25 cellular contexts compared by ENCODE assay signal in genomic region chr11:689630-690029, GRCh38. TPM values are rescaled to one million over a fixed set of nuclear protein-coding genes. Genes with fewer than 3 reads are reported as not detected.
DNase-seq lines count a peak whose midpoint lies in the region; ATAC-seq and TF ChIP-seq lines count a peak whose summit lies in the region.
"Had no signal": no experiment of that assay in that cellular context is flagged by ENCODE, and none has a peak within 500 bp of the region (broad histone marks: within the 10 kb centered on the region; RNA-seq: fewer than 3 reads in every experiment).

No MANE protein-coding gene starts in this region.

- peaks cover 6% of the 10 kb centered on the region for H3K27me3 Mint-ChIP-seq in activated naive CD4-positive, alpha-beta T cell treated with anti-CD3 and anti-CD28 coated beads, Interleukin-2, amount 10 ng/mL, durations not matched to agents 7 days and 5 days
- no peaks in the 10 kb centered on the region for H3K27me3 Mint-ChIP-seq in activated naive CD4-positive, alpha-beta T cell treated with anti-CD3 and anti-CD28 coated beads for 36 hours (ENCODE audit: low read depth)
- H3K27me3 Mint-ChIP-seq in naive thymus-derived CD4-positive, alpha-beta T cell: no peaks in the 10 kb centered on the region
- no peaks in the 10 kb centered on the region for H3K27me3 Mint-ChIP-seq in Calu3 (ENCODE audit: unreplicated experiment)
- no peaks in the 10 kb centered on the region for H3K27me3 Mint-ChIP-seq in natural killer cell treated with Interleukin-12 subunit alpha and Interleukin-12 subunit beta and Interleukin-15 and Interleukin-18, amount 100 ng/mL, for 72 hours
- H3K27me3 Mint-ChIP-seq: activated naive CD8-positive, alpha-beta T cell treated with anti-CD3 and anti-CD28 coated beads for 36 hours; dendritic cell treated with granulocyte-macrophage colony-stimulating factor and Interleukin-4, amounts not matched to agents 40 ng/mL and 50 ng/mL, for 4 days; stimulated activated naive CD8-positive, alpha-beta T cell treated with anti-CD3 and anti-CD28 coated beads, Interleukin-15, Interleukin-2, amounts not matched to agents 100 ng/mL and 50 ng/mL, for 24 hours had no signal

- H3K4me1 Mint-ChIP-seq in activated naive CD4-positive, alpha-beta T cell treated with anti-CD3 and anti-CD28 coated beads, Interleukin-2, amount 10 ng/mL, durations not matched to agents 7 days and 5 days: peaks cover 48% of the 10 kb centered on the region
- H3K4me1 Mint-ChIP-seq in activated naive CD4-positive, alpha-beta T cell treated with anti-CD3 and anti-CD28 coated beads for 36 hours (ENCODE audit: low read depth): peaks cover 39% of the 10 kb centered on the region
- peaks cover 25 to 44% (median 35%) of the 10 kb centered on the region in 7 donors for H3K4me1 Mint-ChIP-seq in naive thymus-derived CD4-positive, alpha-beta T cell
- peaks cover 12% of the 10 kb centered on the region for H3K4me1 Mint-ChIP-seq in Calu3 (ENCODE audit: low read depth, unreplicated experiment)
- H3K4me1 Mint-ChIP-seq in natural killer cell treated with Interleukin-12 subunit alpha and Interleukin-12 subunit beta and Interleukin-15 and Interleukin-18, amount 100 ng/mL, for 72 hours (ENCODE audit: low read depth in 2 of 2): peaks cover 20 to 24% of the 10 kb centered on the region in 2 donors

- CTCF ChIA-PET in activated naive CD4-positive, alpha-beta T cell treated with anti-CD3 and anti-CD28 coated beads, Interleukin-2, amount 10 ng/mL, durations not matched to agents 7 days and 5 days (lab: Charles Lee): no interaction called here
- CTCF ChIA-PET in activated naive CD4-positive, alpha-beta T cell treated with anti-CD3 and anti-CD28 coated beads for 36 hours (lab: Charles Lee): no interaction called here
- CTCF ChIA-PET in naive thymus-derived CD4-positive, alpha-beta T cell (lab: Charles Lee): interaction anchor here (0.6 kb wide), 1 partner anchor 109 kb away, joined by 5 read pairs; no protein-coding TSS in a partner anchor
- CTCF ChIA-PET in Calu3 (lab: Charles Lee): no interaction called here

- peak overlapping the region; percentile 72 for H3K27ac Mint-ChIP-seq in activated naive CD4-positive, alpha-beta T cell treated with anti-CD3 and anti-CD28 coated beads, Interleukin-2, amount 10 ng/mL, durations not matched to agents 7 days and 5 days
- no peak overlapping the region for H3K27ac Mint-ChIP-seq in activated naive CD4-positive, alpha-beta T cell treated with anti-CD3 and anti-CD28 coated beads for 36 hours
- H3K27ac Mint-ChIP-seq in naive thymus-derived CD4-positive, alpha-beta T cell: peak overlapping the region in 5 of 9 donors; percentile 46 to 91 (median 62)
- no peak overlapping the region for H3K27ac Mint-ChIP-seq in Calu3 (ENCODE audit: unreplicated experiment)
- no peak overlapping the region for H3K27ac Mint-ChIP-seq in natural killer cell treated with Interleukin-12 subunit alpha and Interleukin-12 subunit beta and Interleukin-15 and Interleukin-18, amount 100 ng/mL, for 72 hours
- H3K27ac Mint-ChIP-seq: activated naive CD8-positive, alpha-beta T cell treated with anti-CD3 and anti-CD28 coated beads for 36 hours; dendritic cell treated with granulocyte-macrophage colony-stimulating factor and Interleukin-4, amounts not matched to agents 40 ng/mL and 50 ng/mL, for 4 days; HFFc6; nephron; stimulated activated naive CD8-positive, alpha-beta T cell treated with anti-CD3 and anti-CD28 coated beads, Interleukin-15, Interleukin-2, amounts not matched to agents 100 ng/mL and 50 ng/mL, for 24 hours had no signal

- no peak overlapping the region for H3K4me3 ChIP-seq in naive thymus-derived CD4-positive, alpha-beta T cell (ENCODE audit: low read length)
- H3K4me3 ChIP-seq: breast epithelium, upper lobe of left lung had no signal

- ATAC-seq in naive thymus-derived CD4-positive, alpha-beta T cell: no peak
- no peak for ATAC-seq in HG03135 (IDR thresholded peaks at IDR 0.05; ENCODE audit: unreplicated experiment)
- no peak for ATAC-seq in natural killer cell treated with Interleukin-12 subunit alpha and Interleukin-12 subunit beta and Interleukin-15 and Interleukin-18, amount 100 ng/mL, for 72 hours
- ATAC-seq: foreskin keratinocyte had no signal

- no peaks in the 10 kb centered on the region for H3K9me3 ChIP-seq in naive thymus-derived CD4-positive, alpha-beta T cell (ENCODE audit: control insufficient read depth in 2 of 3, low read length in 3 of 3)
- H3K9me3 ChIP-seq: breast epithelium, upper lobe of left lung had no signal

- in situ Hi-C loops in G401 (cut with HindIII; ENCODE audit: low sequenced_read_pairs): no loop called here

- TF ChIP-seq CTCF in Calu3 (IDR thresholded peaks at IDR 0.05; ENCODE audit: unreplicated experiment): no peak

- H3K9me3 Mint-ChIP-seq in activated naive CD4-positive, alpha-beta T cell treated with anti-CD3 and anti-CD28 coated beads, Interleukin-2, amount 10 ng/mL, durations not matched to agents 7 days and 5 days: no peaks in the 10 kb centered on the region
- H3K9me3 Mint-ChIP-seq in activated naive CD4-positive, alpha-beta T cell treated with anti-CD3 and anti-CD28 coated beads for 36 hours: no peaks in the 10 kb centered on the region
- peaks cover 0 to 4% (median 0%) of the 10 kb centered on the region in 11 donors for H3K9me3 Mint-ChIP-seq in naive thymus-derived CD4-positive, alpha-beta T cell
- no peaks in the 10 kb centered on the region for H3K9me3 Mint-ChIP-seq in Calu3 (ENCODE audit: low read depth, unreplicated experiment)
- H3K9me3 Mint-ChIP-seq in natural killer cell treated with Interleukin-12 subunit alpha and Interleukin-12 subunit beta and Interleukin-15 and Interleukin-18, amount 100 ng/mL, for 72 hours: no peaks in the 10 kb centered on the region
- H3K9me3 Mint-ChIP-seq: activated naive CD8-positive, alpha-beta T cell treated with anti-CD3 and anti-CD28 coated beads for 36 hours; dendritic cell treated with granulocyte-macrophage colony-stimulating factor and Interleukin-4, amounts not matched to agents 40 ng/mL and 50 ng/mL, for 4 days; HFFc6; nephron; stimulated activated naive CD8-positive, alpha-beta T cell treated with anti-CD3 and anti-CD28 coated beads, Interleukin-15, Interleukin-2, amounts not matched to agents 100 ng/mL and 50 ng/mL, for 24 hours had no signal

- H3K27me3 ChIP-seq in naive thymus-derived CD4-positive, alpha-beta T cell (ENCODE audit: control insufficient read depth in 2 of 2, insufficient read depth in 2 of 2, low read length in 2 of 2): no peaks in the 10 kb centered on the region
- H3K27me3 ChIP-seq: breast epithelium, foreskin keratinocyte, upper lobe of left lung had no signal

- no TSS peak for BruUV-seq in Calu3 (replicated peaks; lab: Mats Ljungman, UMichigan)

- no peak for DNase-seq in activated naive CD4-positive, alpha-beta T cell treated with anti-CD3 and anti-CD28 coated beads, Interleukin-2, amount 10 ng/mL, durations not matched to agents 7 days and 5 days
- no peak for DNase-seq in activated naive CD4-positive, alpha-beta T cell treated with anti-CD3 and anti-CD28 coated beads for 36 hours
- no peak for DNase-seq in naive thymus-derived CD4-positive, alpha-beta T cell
- DNase-seq in Calu3: no peak
- no peak for DNase-seq in G401 (ENCODE audit: low spot score)
- no peak for DNase-seq in natural killer cell treated with Interleukin-12 subunit alpha and Interleukin-12 subunit beta and Interleukin-15 and Interleukin-18, amount 100 ng/mL, for 72 hours (ENCODE audit: low spot score)
- DNase-seq: activated CD4-positive, alpha-beta T cell treated with anti-CD3 and anti-CD28 coated beads for 1 hour; activated naive CD8-positive, alpha-beta T cell treated with anti-CD3 and anti-CD28 coated beads for 36 hours; C1 segment of cervical spinal cord; foreskin keratinocyte; GF-D8; HFFc6; hypothalamus; NCI-H2171 treated with DMSO at 0.1 percent for 48 hours; NCI-H526; small intestine; stimulated activated CD4-positive, alpha-beta T cell treated with anti-CD3 and anti-CD28 coated beads, Interleukin-4, amount 100 ng/mL, for 1 hour had no signal

- peaks cover 0 to 39% (median 8%) of the 10 kb centered on the region in 3 experiments for H3K36me3 ChIP-seq in naive thymus-derived CD4-positive, alpha-beta T cell (ENCODE audit: control insufficient read depth in 2 of 3, insufficient read depth in 3 of 3, low read length in 3 of 3)
- H3K36me3 ChIP-seq: breast epithelium had no signal

- H3K27ac ChIP-seq in cingulate gyrus (ENCODE audit: low read depth, low read length): peak overlapping the region; percentile 19
- peak overlapping the region; percentile 24 for H3K27ac ChIP-seq in naive thymus-derived CD4-positive, alpha-beta T cell (ENCODE audit: low read depth, low read length)
- H3K27ac ChIP-seq: epithelial cell of prostate, foreskin keratinocyte, upper lobe of left lung had no signal

- peaks cover 48% of the 10 kb centered on the region for H3K36me3 Mint-ChIP-seq in activated naive CD4-positive, alpha-beta T cell treated with anti-CD3 and anti-CD28 coated beads, Interleukin-2, amount 10 ng/mL, durations not matched to agents 7 days and 5 days
- peaks cover 32% of the 10 kb centered on the region for H3K36me3 Mint-ChIP-seq in activated naive CD4-positive, alpha-beta T cell treated with anti-CD3 and anti-CD28 coated beads for 36 hours (ENCODE audit: low read depth)
- peaks cover 6 to 25% (median 8%) of the 10 kb centered on the region in 5 donors for H3K36me3 Mint-ChIP-seq in naive thymus-derived CD4-positive, alpha-beta T cell
- H3K36me3 Mint-ChIP-seq in Calu3 (ENCODE audit: insufficient read depth, unreplicated experiment): peaks cover 61% of the 10 kb centered on the region
- peaks cover 2% of the 10 kb centered on the region for H3K36me3 Mint-ChIP-seq in natural killer cell treated with Interleukin-12 subunit alpha and Interleukin-12 subunit beta and Interleukin-15 and Interleukin-18, amount 100 ng/mL, for 72 hours

- no peak overlapping the region for H3K4me3 Mint-ChIP-seq in activated naive CD4-positive, alpha-beta T cell treated with anti-CD3 and anti-CD28 coated beads, Interleukin-2, amount 10 ng/mL, durations not matched to agents 7 days and 5 days
- H3K4me3 Mint-ChIP-seq in activated naive CD4-positive, alpha-beta T cell treated with anti-CD3 and anti-CD28 coated beads for 36 hours: no peak overlapping the region
- no peak overlapping the region for H3K4me3 Mint-ChIP-seq in naive thymus-derived CD4-positive, alpha-beta T cell
- H3K4me3 Mint-ChIP-seq in Calu3 (ENCODE audit: low read depth, unreplicated experiment): no peak overlapping the region
- H3K4me3 Mint-ChIP-seq in natural killer cell treated with Interleukin-12 subunit alpha and Interleukin-12 subunit beta and Interleukin-15 and Interleukin-18, amount 100 ng/mL, for 72 hours: no peak overlapping the region
- H3K4me3 Mint-ChIP-seq: activated naive CD8-positive, alpha-beta T cell treated with anti-CD3 and anti-CD28 coated beads for 36 hours; dendritic cell treated with granulocyte-macrophage colony-stimulating factor and Interleukin-4, amounts not matched to agents 40 ng/mL and 50 ng/mL, for 4 days; HFFc6; nephron; stimulated activated naive CD8-positive, alpha-beta T cell treated with anti-CD3 and anti-CD28 coated beads, Interleukin-15, Interleukin-2, amounts not matched to agents 100 ng/mL and 50 ng/mL, for 24 hours had no signal

- POLR2A ChIA-PET in naive thymus-derived CD4-positive, alpha-beta T cell (lab: Charles Lee): no interaction called here

- intact Hi-C loops in activated naive CD4-positive, alpha-beta T cell treated with anti-CD3 and anti-CD28 coated beads for 36 hours (cut with micrococcal nuclease): loop anchor here (10.0 kb wide), 1 partner anchor 695 kb away; the partner anchor contains the start of gene BRSK2
- intact Hi-C loops in naive thymus-derived CD4-positive, alpha-beta T cell (cut with micrococcal nuclease): loop anchor here in 1 of 2 donors (10.0 kb wide), 1 partner anchor 275 kb away; the partner anchor contains the start of gene SIGIRR
- intact Hi-C loops in Calu3 (cut with micrococcal nuclease; ENCODE audit: unreplicated experiment): no loop called here

- H3K4me1 ChIP-seq in naive thymus-derived CD4-positive, alpha-beta T cell (ENCODE audit: control insufficient read depth in 2 of 2, insufficient read depth in 2 of 2, low read length in 2 of 2): peaks cover 9 to 39% of the 10 kb centered on the region in 2 donors

RNA-seq across cellular contexts. Expression of gene DEAF1, which starts 5.4 kb away (rescaled TPM):
- total RNA-seq in activated naive CD4-positive, alpha-beta T cell treated with anti-CD3 and anti-CD28 coated beads for 36 hours: 10 to 100 TPM; 57.5 to 67.9 TPM
- 100 to 1,000 TPM in 1 of 5 experiments, 10 to 100 TPM in 4; 44.5 to 117 (median 54.2) TPM for total RNA-seq in naive thymus-derived CD4-positive, alpha-beta T cell
- polyA plus RNA-seq in naive thymus-derived CD4-positive, alpha-beta T cell: 10 to 100 TPM; 33.0 to 71.8 TPM
- total RNA-seq in Calu3 (2022): 57.0 and 59.0 TPM in 2 replicates
- 70.5 and 73.2 TPM in 2 replicates for total RNA-seq in G401 (2014; rRNA removed; shearing (Covaris generic))
- total RNA-seq in natural killer cell treated with Interleukin-12 subunit alpha and Interleukin-12 subunit beta and Interleukin-15 and Interleukin-18, amount 100 ng/mL, for 72 hours: 10 to 100 TPM; 23.2 to 83.6 TPM

RNA-seq across cellular contexts. Expression of gene TMEM80, which starts 6.0 kb away (rescaled TPM):
- 1 to 10 TPM; 5.6 to 6.0 TPM for total RNA-seq in activated naive CD4-positive, alpha-beta T cell treated with anti-CD3 and anti-CD28 coated beads for 36 hours
- total RNA-seq in naive thymus-derived CD4-positive, alpha-beta T cell: 10 to 100 TPM; 26.2 to 44.3 (median 40.4) TPM
- 10 to 100 TPM; 31.4 to 37.8 TPM for polyA plus RNA-seq in naive thymus-derived CD4-positive, alpha-beta T cell
- total RNA-seq in Calu3 (2022): 21.2 and 29.9 TPM in 2 replicates
- total RNA-seq in G401 (2014; rRNA removed; shearing (Covaris generic)): 14.8 and 19.8 TPM in 2 replicates
- total RNA-seq in natural killer cell treated with Interleukin-12 subunit alpha and Interleukin-12 subunit beta and Interleukin-15 and Interleukin-18, amount 100 ng/mL, for 72 hours: 10 to 100 TPM; 15.3 to 20.3 TPM

RNA-seq across cellular contexts. Expression of gene EPS8L2, which starts 16.4 kb away (rescaled TPM):
- total RNA-seq in activated naive CD4-positive, alpha-beta T cell treated with anti-CD3 and anti-CD28 coated beads for 36 hours: 1 to 10 TPM; 7.1 to 8.1 TPM
- total RNA-seq in naive thymus-derived CD4-positive, alpha-beta T cell: 10 to 100 TPM in 3 of 5 experiments, 1 to 10 TPM in 2; 7.2 to 16.6 (median 10.9) TPM
- polyA plus RNA-seq in naive thymus-derived CD4-positive, alpha-beta T cell: 1 to 10 TPM; 4.5 to 4.6 TPM
- 212 and 213 TPM in 2 replicates for total RNA-seq in Calu3 (2022)
- 18.2 and 27.9 TPM in 2 replicates for total RNA-seq in G401 (2014; rRNA removed; shearing (Covaris generic))
- total RNA-seq in natural killer cell treated with Interleukin-12 subunit alpha and Interleukin-12 subunit beta and Interleukin-15 and Interleukin-18, amount 100 ng/mL, for 72 hours: 10 to 100 TPM in 1 of 2 donors, 1 to 10 TPM in 1; 2.9 to 13.0 TPM

RNA-seq across cellular contexts. Expression of gene DRD4, which starts 52.6 kb away (rescaled TPM):
- total RNA-seq in activated naive CD4-positive, alpha-beta T cell treated with anti-CD3 and anti-CD28 coated beads for 36 hours: 1 to 10 TPM; 1.0 to 1.2 TPM
- total RNA-seq in naive thymus-derived CD4-positive, alpha-beta T cell: 1 to 10 TPM in 2 of 5 experiments, under 1 TPM in 3; 0.27 to 1.9 (median 0.75) TPM
- not detected for polyA plus RNA-seq in naive thymus-derived CD4-positive, alpha-beta T cell
- total RNA-seq in Calu3 (2022): 1.3 TPM in 2 replicates
- not detected in 2 replicates for total RNA-seq in G401 (2014; rRNA removed; shearing (Covaris generic))
- 1 to 10 TPM in 1 of 2 donors, under 1 TPM in 1; 0.48 to 1.3 TPM for total RNA-seq in natural killer cell treated with Interleukin-12 subunit alpha and Interleukin-12 subunit beta and Interleukin-15 and Interleukin-18, amount 100 ng/mL, for 72 hours
- total RNA-seq: foreskin keratinocyte had no signal

RNA-seq across cellular contexts. Expression of gene TALDO1, which starts 57.6 kb away (rescaled TPM):
- total RNA-seq in activated naive CD4-positive, alpha-beta T cell treated with anti-CD3 and anti-CD28 coated beads for 36 hours: 100 to 1,000 TPM; 327 to 360 TPM
- 100 to 1,000 TPM in 2 of 5 experiments, 10 to 100 TPM in 3; 61.4 to 272 (median 90.3) TPM for total RNA-seq in naive thymus-derived CD4-positive, alpha-beta T cell
- 100 to 1,000 TPM; 179 to 214 TPM for polyA plus RNA-seq in naive thymus-derived CD4-positive, alpha-beta T cell
- 359 and 379 TPM in 2 replicates for total RNA-seq in Calu3 (2022)
- 201 and 229 TPM in 2 replicates for total RNA-seq in G401 (2014; rRNA removed; shearing (Covaris generic))
- total RNA-seq in natural killer cell treated with Interleukin-12 subunit alpha and Interleukin-12 subunit beta and Interleukin-15 and Interleukin-18, amount 100 ng/mL, for 72 hours: 100 to 1,000 TPM; 201 to 242 TPM

Comparison
In these comparisons a context has a peak if more than half of its experiments do, and no peak if none do; other contexts are left out.
1. H3K27ac Mint-ChIP-seq: peak in activated naive CD4-positive, alpha-beta T cell treated with anti-CD3 and anti-CD28 coated beads, Interleukin-2, amount 10 ng/mL, durations not matched to agents 7 days and 5 days (single experiment) and naive thymus-derived CD4-positive, alpha-beta T cell (5 of 9); none in activated naive CD4-positive, alpha-beta T cell treated with anti-CD3 and anti-CD28 coated beads for 36 hours (single experiment), Calu3 (single experiment) and natural killer cell treated with Interleukin-12 subunit alpha and Interleukin-12 subunit beta and Interleukin-15 and Interleukin-18, amount 100 ng/mL, for 72 hours (0 of 2).